Comparison of ENCODE assay signal across 1 cellular context in the genomic region with DNA sequence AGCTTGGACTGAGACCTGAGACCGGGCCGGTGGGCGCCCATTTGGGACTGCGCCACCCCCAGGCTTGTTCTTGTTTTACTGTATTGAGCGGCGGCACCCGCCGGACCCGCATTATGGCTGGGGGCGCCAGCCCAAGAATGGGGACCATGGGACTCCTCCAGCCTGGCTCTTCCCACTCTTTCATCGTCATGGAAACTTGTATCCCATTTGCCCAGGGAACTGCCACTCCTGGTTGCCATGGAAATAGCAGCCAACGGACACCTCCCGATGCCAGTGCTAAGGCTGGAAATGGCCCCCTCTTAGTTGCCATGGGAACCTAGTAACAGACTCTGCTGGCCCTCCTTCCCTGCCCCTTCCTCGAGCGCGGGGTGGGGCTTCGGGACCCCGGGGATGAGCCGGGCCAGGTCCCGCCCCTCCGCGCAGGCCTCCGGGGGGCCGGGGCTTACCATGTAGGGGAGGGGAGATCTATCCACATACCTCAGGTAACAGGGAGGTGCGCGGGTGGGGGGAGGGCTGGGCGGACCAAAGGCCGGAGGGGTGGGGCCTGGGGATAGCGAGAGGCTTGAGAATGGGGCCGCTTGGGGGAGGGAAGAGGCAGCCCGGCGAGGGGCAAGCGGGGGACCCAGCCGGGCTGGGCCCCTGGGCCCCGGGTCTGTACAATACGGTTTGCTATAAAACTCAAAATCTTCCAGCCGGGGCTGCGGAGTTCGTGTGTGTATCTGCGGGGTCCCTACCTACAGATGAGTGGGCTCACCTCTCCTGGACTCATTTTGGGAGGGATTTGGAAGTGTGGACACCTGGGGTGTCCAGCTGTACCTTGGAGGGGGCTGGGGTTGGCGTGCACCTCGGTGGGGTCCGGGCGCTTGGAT.
TF ChIP-seq lines count a peak whose summit lies in the region.

No MANE protein-coding gene starts in this region.

TF ChIP-seq in IMR-90, 13 proteins besides CTCF, POLR2A, EP300 and RAD21:
- no peak for TF ChIP-seq CEBPB (IDR thresholded peaks at IDR 0.05; ENCODE audit: low read depth, low read length)
- TF ChIP-seq MXI1 (IDR thresholded peaks at IDR 0.05; ENCODE audit: borderline replicate concordance, low read depth, low read length), result peak; percentile 39
- TF ChIP-seq MAZ (IDR thresholded peaks at IDR 0.05; ENCODE audit: borderline replicate concordance, low read depth, low read length), result peak; percentile 96
